Comparison of ENCODE assay signal across 9 cellular contexts in the genomic region with DNA sequence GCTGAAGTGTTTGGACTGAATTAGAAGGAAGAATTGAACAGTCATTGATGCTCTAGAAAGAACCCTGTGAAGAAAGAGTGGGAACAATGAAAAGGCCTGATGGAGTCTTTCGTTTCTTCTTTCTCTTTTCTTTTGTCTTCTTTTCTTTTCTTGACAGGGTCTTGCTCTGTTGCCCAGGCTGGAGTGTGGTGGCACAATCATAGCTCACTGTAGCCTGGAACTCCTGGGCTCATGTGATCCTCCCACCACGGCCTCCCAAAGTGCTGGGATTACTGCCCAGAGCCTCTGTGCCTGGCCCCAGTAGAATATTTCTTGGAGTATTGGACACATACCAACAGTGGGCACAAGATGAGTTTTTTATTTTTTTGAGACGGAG. TPM values are rescaled to one million over a fixed set of nuclear protein-coding genes. Genes with fewer than 3 reads are reported as not detected.
DNase-seq lines count a peak whose midpoint lies in the region; ATAC-seq, FAIRE-seq and TF ChIP-seq lines count a peak whose summit lies in the region.
"Had no signal": no experiment of that assay in that cellular context is flagged by ENCODE, and none has a peak within 500 bp of the region (broad histone marks: within the 10 kb centered on the region; RNA-seq: fewer than 3 reads in every experiment).

No MANE protein-coding gene starts in this region.

- DNase-seq in cardiac muscle cell (ENCODE audit: low read depth in 1 of 2, low spot score in 1 of 2) (no peak), heart right ventricle (no peak), hepatocyte (ENCODE audit: low spot score) (no peak), type B pancreatic cell (ENCODE audit: extremely low spot score, unreplicated experiment) (no peak), RCC 7860 (ENCODE audit: low spot score) (no peak), midbrain (lab: John Stamatoyannopoulos, UW) (no peak), cerebellar cortex (ENCODE audit: low spot score) (no peak)
- DNase-seq: DMS79 had no signal

- H3K9me2 ChIP-seq in hepatocyte (replicated peaks; ENCODE audit: insufficient read depth) = no peaks in the 10 kb centered on the region

- peaks cover 18% of the 10 kb centered on the region for H3K4me1 Mint-ChIP-seq in type B pancreatic cell (ENCODE audit: unreplicated experiment)

- peaks cover 11% of the 10 kb centered on the region for H3K4me1 ChIP-seq in cardiac muscle cell (ENCODE audit: low read depth)
- H3K4me1 ChIP-seq in heart right ventricle = peaks cover 8 to 37% (median 25%) of the 10 kb centered on the region in 9 donors
- peaks cover 14% of the 10 kb centered on the region for H3K4me1 ChIP-seq in hepatocyte (ENCODE audit: insufficient read depth)

- peak overlapping the region; percentile 82 for H3K4me2 ChIP-seq in hepatocyte

- no peak for TF ChIP-seq CTCF in cardiac muscle cell (IDR thresholded peaks at IDR 0.05; ENCODE audit: low read depth, low read length)
- TF ChIP-seq CTCF in heart right ventricle (IDR thresholded peaks at IDR 0.05) = no peak
- no peak for TF ChIP-seq CTCF in WI38 (IDR thresholded peaks at IDR 0.05; ENCODE audit: low read depth, low read length)
- TF ChIP-seq CTCF in hepatocyte (IDR thresholded peaks at IDR 0.05; ENCODE audit: poor library complexity) = no peak
- no peak for TF ChIP-seq CTCF in type B pancreatic cell (conservative IDR thresholded peaks at IDR 0.05)

- H3K27me3 ChIP-seq in cardiac muscle cell (no peaks in the 10 kb centered on the region), heart right ventricle (no peaks in the 10 kb centered on the region), hepatocyte (no peaks in the 10 kb centered on the region)

- no peaks in the 10 kb centered on the region for H3K9me3 Mint-ChIP-seq in type B pancreatic cell

- H3K79me2 ChIP-seq in hepatocyte = peaks cover 62% of the 10 kb centered on the region

- intact Hi-C loops in heart right ventricle (cut with DNase I) = loop anchor here in 3 of 10 donors (5.0 to 10.0 kb wide), 4 partner anchors 151 to 521 kb away; partner anchors contain the start of gene BEST1 (in 1 of the 3)

- H4K20me1 ChIP-seq in hepatocyte (ENCODE audit: insufficient read depth, poor library complexity, severe bottlenecking) = no peaks in the 10 kb centered on the region

- no peak for FAIRE-seq in RCC 7860 (lab: Jason Lieb, UNC)

- H3K36me3 ChIP-seq in cardiac muscle cell (peaks cover 12% of the 10 kb centered on the region), heart right ventricle (peaks cover 0 to 42% (median 15%) of the 10 kb centered on the region in 9 donors), hepatocyte (replicated peaks; ENCODE audit: insufficient read depth, low read depth) (no peaks in the 10 kb centered on the region)

- no peak overlapping the region for H2AFZ ChIP-seq in hepatocyte

- H3K4me3 ChIP-seq in cardiac muscle cell (peak overlapping the region; percentile 76), heart right ventricle (peak overlapping the region in 3 of 10 donors; percentile 71 to 89 (median 79)), WI38 (ENCODE audit: low read depth, low read length) (peak overlapping the region; percentile 94), hepatocyte (no peak overlapping the region)

- ATAC-seq in heart right ventricle = no peak

- peaks cover 4% of the 10 kb centered on the region for H3K36me3 Mint-ChIP-seq in type B pancreatic cell

- H3K27me3 Mint-ChIP-seq in type B pancreatic cell = no peaks in the 10 kb centered on the region

- peak overlapping the region; percentile 98 for H3K4me3 Mint-ChIP-seq in type B pancreatic cell

- H3K27ac ChIP-seq in cardiac muscle cell (no peak overlapping the region), heart right ventricle (no peak overlapping the region), hepatocyte (no peak overlapping the region)

- no peaks in the 10 kb centered on the region for H3K9me3 ChIP-seq in cardiac muscle cell (ENCODE audit: low read depth)
- no peaks in the 10 kb centered on the region for H3K9me3 ChIP-seq in heart right ventricle
- H3K9me3 ChIP-seq in hepatocyte (ENCODE audit: low read depth) = no peaks in the 10 kb centered on the region

- WGBS in heart right ventricle, 2 donors = 63 to 65% methylated on average over 3 of the region's 3 CpGs
- WGBS in hepatocyte (ENCODE audit: low lambda C conversion rate, missing lambda C conversion rate) = 66% methylated on average over 3 of the region's 3 CpGs

- H3K27ac Mint-ChIP-seq in type B pancreatic cell = peak overlapping the region; percentile 98

RNA-seq across cellular contexts. Expression of gene FEN1, which starts 1.1 kb away (rescaled TPM):
- total RNA-seq in cardiac muscle cell = 13.5 and 30.7 TPM in 2 replicates
- 13.2 and 39.2 TPM in 2 replicates for polyA plus RNA-seq in cardiac muscle cell
- 1 to 10 TPM; 3.7 to 8.6 (median 6.2) TPM for total RNA-seq in heart right ventricle
- polyA plus RNA-seq in heart right ventricle = 1 to 10 TPM; 2.1 to 8.8 TPM
- total RNA-seq in hepatocyte = 14.2 and 15.4 TPM in 2 replicates
- polyA plus RNA-seq in hepatocyte = 13.6 and 21.0 TPM in 2 replicates
- 27.7 and 44.6 TPM in 2 replicates for total RNA-seq in type B pancreatic cell (ENCODE audit: low replicate concordance)

RNA-seq across cellular contexts. Expression of gene TMEM258, which starts 1.4 kb away (rescaled TPM):
- total RNA-seq in cardiac muscle cell (29.3 and 35.3 TPM in 2 replicates), heart right ventricle (100 to 1,000 TPM in 9 of 10 donors, 10 to 100 TPM in 1; 98.9 to 142 (median 109) TPM), hepatocyte (64.7 and 90.9 TPM in 2 replicates), type B pancreatic cell (ENCODE audit: low replicate concordance) (158 and 162 TPM in 2 replicates)
- polyA plus RNA-seq in cardiac muscle cell (241 and 255 TPM in 2 replicates), heart right ventricle (100 to 1,000 TPM in 1 of 2 donors, 10 to 100 TPM in 1; 80.7 to 273 TPM), hepatocyte (253 and 255 TPM in 2 replicates)

RNA-seq across cellular contexts. Expression of gene FADS1, which starts 23.0 kb away (rescaled TPM):
- total RNA-seq in cardiac muscle cell (114 and 164 TPM in 2 replicates), heart right ventricle (10 to 100 TPM; 16.4 to 37.4 (median 25.4) TPM), hepatocyte (151 and 159 TPM in 2 replicates), type B pancreatic cell (ENCODE audit: low replicate concordance) (34.2 and 90.0 TPM in 2 replicates)
- polyA plus RNA-seq in cardiac muscle cell (183 and 249 TPM in 2 replicates), heart right ventricle (10 to 100 TPM; 13.8 to 35.2 TPM), hepatocyte (218 and 230 TPM in 2 replicates)

RNA-seq across cellular contexts. Expression of gene FADS2, which starts 34.3 kb away (rescaled TPM):
- 103 and 239 TPM in 2 replicates for total RNA-seq in cardiac muscle cell
- 129 and 262 TPM in 2 replicates for polyA plus RNA-seq in cardiac muscle cell
- 10 to 100 TPM; 15.1 to 37.0 (median 23.5) TPM for total RNA-seq in heart right ventricle
- 10 to 100 TPM; 12.2 to 31.6 TPM for polyA plus RNA-seq in heart right ventricle
- 256 and 317 TPM in 2 replicates for total RNA-seq in hepatocyte
- polyA plus RNA-seq in hepatocyte = 277 and 356 TPM in 2 replicates
- 127 and 205 TPM in 2 replicates for total RNA-seq in type B pancreatic cell (ENCODE audit: low replicate concordance)

RNA-seq across cellular contexts. Expression of gene MYRF, which starts 41.4 kb away (rescaled TPM):
- 48.0 and 56.9 TPM in 2 replicates for total RNA-seq in cardiac muscle cell
- polyA plus RNA-seq in cardiac muscle cell = 29.3 and 41.2 TPM in 2 replicates
- total RNA-seq in heart right ventricle = 1 to 10 TPM in 1 of 10 donors, under 1 TPM in 9; 0.13 to 1.2 (median 0.26) TPM
- under 1 TPM; 0.16 to 0.37 TPM for polyA plus RNA-seq in heart right ventricle
- total RNA-seq in hepatocyte = 42.2 and 57.3 TPM in 2 replicates
- 96.7 and 115 TPM in 2 replicates for polyA plus RNA-seq in hepatocyte
- total RNA-seq in type B pancreatic cell (ENCODE audit: low replicate concordance) = 29.6 and 62.1 TPM in 2 replicates
